21 cellular contexts compared by ENCODE assay signal in genomic region chr5:171981847-171982246, GRCh38.
"Had no signal": no experiment of that assay in that cellular context is flagged by ENCODE, and none has a peak within 500 bp of the region (broad histone marks: within the 10 kb centered on the region; RNA-seq: fewer than 3 reads in every experiment).

No MANE protein-coding gene starts in this region.

- DNase-seq: effector CD4-positive, alpha-beta T cell; endodermal cell; heart left ventricle; hippocampal formation; islet precursor cell; mammary epithelial cell; mucosa of descending colon; natural killer cell; nucleus accumbens; ovary; right cardiac atrium; stimulated activated CD4-positive, alpha-beta T cell treated with anti-CD3 and anti-CD28 coated beads, Interleukin-2, amount 100 ng/mL, for 48 hours; stomach; substantia nigra; transverse colon had no signal

- H3K27ac ChIP-seq: coronary artery, heart left ventricle, ovary, stomach, thoracic aorta, transverse colon had no signal

- H3K27me3 Mint-ChIP-seq: progenitor cell of endocrine pancreas had no signal

- H3K4me3 Mint-ChIP-seq: endodermal cell, natural killer cell, neural crest cell had no signal

- ATAC-seq: heart left ventricle, left lobe of liver, mucosa of descending colon, natural killer cell, right cardiac atrium had no signal

- H3K9me3 ChIP-seq: ovary had no signal

- H3K36me3 Mint-ChIP-seq: natural killer cell had no signal

- H3K27ac Mint-ChIP-seq: natural killer cell, progenitor cell of endocrine pancreas had no signal

- H3K9me3 Mint-ChIP-seq: neural crest cell had no signal

- H3K36me3 ChIP-seq: heart left ventricle, ovary, thoracic aorta, transverse colon had no signal

- H3K4me3 ChIP-seq: coronary artery, heart left ventricle, mucosa of descending colon, ovary, smooth muscle cell, stomach, thoracic aorta, transverse colon had no signal

- H3K27me3 ChIP-seq: heart left ventricle, ovary, stomach, transverse colon had no signal

- H3K4me2 ChIP-seq: smooth muscle cell had no signal
